Comparison of ENCODE assay signal across 22 cellular contexts in the genomic region with DNA sequence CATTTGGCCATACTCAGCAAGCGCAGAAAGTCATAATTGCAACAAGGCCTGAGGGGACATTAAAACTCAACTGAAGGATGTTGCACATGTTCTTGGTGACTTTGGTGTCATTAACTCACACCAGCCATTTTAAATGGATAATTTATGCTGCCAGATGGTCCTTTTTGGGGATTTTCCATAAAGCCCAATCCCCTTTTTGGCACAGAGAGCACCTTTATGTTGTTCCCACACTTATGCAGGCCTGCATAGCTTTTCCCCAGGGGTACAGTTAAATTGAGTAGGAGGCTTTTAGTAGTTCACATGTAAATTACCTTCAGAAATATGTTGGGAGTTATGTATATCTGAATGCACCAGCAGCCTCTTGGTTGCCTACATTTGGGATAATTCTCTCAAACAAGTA.
DNase-seq lines count a peak whose midpoint lies in the region; ATAC-seq, FAIRE-seq and TF ChIP-seq lines count a peak whose summit lies in the region.
"Had no signal": no experiment of that assay in that cellular context is flagged by ENCODE, and none has a peak within 500 bp of the region (broad histone marks: within the 10 kb centered on the region; RNA-seq: fewer than 3 reads in every experiment).

No MANE protein-coding gene starts in this region.

- no peaks in the 10 kb centered on the region for H3K27me3 ChIP-seq in psoas muscle (ENCODE audit: insufficient read depth in 3 of 3, low read length in 2 of 3)
- H3K27me3 ChIP-seq in pancreas = no peaks in the 10 kb centered on the region
- no peaks in the 10 kb centered on the region for H3K27me3 ChIP-seq in vagina
- H3K27me3 ChIP-seq: Peyer's patch had no signal

- DNase-seq in DMS 273 treated with DMSO at 0.1 percent for 48 hours (lab: John Stamatoyannopoulos, UW) (peak; percentile 38), NCI-H1694 treated with DMSO at 0.1 percent for 48 hours (lab: John Stamatoyannopoulos, UW) (peak; percentile 54), psoas muscle (no peak), pancreas (no peak), vagina (ENCODE audit: extremely low spot score in 2 of 2) (no peak)
- DNase-seq: AML-193; DND-41; HFFc6; Karpas-422; MM.1S; NCI-H1092 treated with DMSO at 0.1 percent for 48 hours; NCI-H146; NCI-H2081 treated with DMSO at 0.1 percent for 48 hours; NCI-H226; NCI-H526; NK-92 treated with Interleukin-12 subunit alpha and Interleukin-12 subunit beta, amount 100 ng/mL, for 24 hours; Peyer's patch had no signal

- H3K9me3 Mint-ChIP-seq in brain = no peaks in the 10 kb centered on the region
- H3K9me3 Mint-ChIP-seq: HFFc6, IgD-negative memory B cell had no signal

- H3K4me1 ChIP-seq in psoas muscle (no peaks in the 10 kb centered on the region), pancreas (no peaks in the 10 kb centered on the region), vagina (no peaks in the 10 kb centered on the region)

- H3K4me3 Mint-ChIP-seq in brain = no peak overlapping the region
- H3K4me3 Mint-ChIP-seq: HFFc6, IgD-negative memory B cell had no signal

- H3K36me3 ChIP-seq in psoas muscle (ENCODE audit: insufficient read depth in 1 of 2, low read depth in 1 of 2) (peaks cover 7 to 27% of the 10 kb centered on the region in 2 donors), pancreas (peaks cover 0 to 19% (median 0%) of the 10 kb centered on the region in 3 donors), vagina (peaks cover 0 to 10% of the 10 kb centered on the region in 2 donors)

- H3K27ac ChIP-seq in psoas muscle (peak overlapping the region; percentile 12), pancreas (no peak overlapping the region), vagina (no peak overlapping the region)
- H3K27ac ChIP-seq: C4-2B, Peyer's patch had no signal

- WGBS in psoas muscle, 3 donors = 97 to 100% (median 99%) methylated on average over 1 of the region's 1 CpG
- 88 to 100% methylated on average over 1 of the region's 1 CpG for WGBS in pancreas, 2 donors

- no peak for ATAC-seq in psoas muscle
- ATAC-seq in pancreas = no peak
- no peak for ATAC-seq in HG02884 (IDR thresholded peaks at IDR 0.05; ENCODE audit: unreplicated experiment)

- peaks cover 29% of the 10 kb centered on the region for H3K36me3 Mint-ChIP-seq in brain

- no peak for FAIRE-seq in pancreas (lab: Jason Lieb, UNC)
- FAIRE-seq: H54 had no signal

- H3K4me1 Mint-ChIP-seq in brain = peaks cover 12% of the 10 kb centered on the region
- H3K4me1 Mint-ChIP-seq: IgD-negative memory B cell had no signal

- TF ChIP-seq CTCF in brain (conservative IDR thresholded peaks at IDR 0.05) (no peak), psoas muscle (IDR thresholded peaks at IDR 0.05) (no peak), pancreas (IDR thresholded peaks at IDR 0.05) (no peak), vagina (IDR thresholded peaks at IDR 0.05) (no peak)

- intact Hi-C loops in psoas muscle (cut with DNase I) (no loop called here), pancreas (cut with DNase I) (no loop called here), vagina (cut with DNase I) (no loop called here)

- no peaks in the 10 kb centered on the region for H3K27me3 Mint-ChIP-seq in brain
- H3K27me3 Mint-ChIP-seq: IgD-negative memory B cell had no signal

- peak overlapping the region; percentile 0 to 92 (median 52) for H3K27ac Mint-ChIP-seq in brain
- H3K27ac Mint-ChIP-seq: HFFc6, IgD-negative memory B cell had no signal

- H3K4me3 ChIP-seq in psoas muscle = no peak overlapping the region
- H3K4me3 ChIP-seq in pancreas = no peak overlapping the region
- no peak overlapping the region for H3K4me3 ChIP-seq in vagina
- H3K4me3 ChIP-seq: Peyer's patch had no signal

- no peak for TF ChIP-seq POLR2A in vagina (IDR thresholded peaks at IDR 0.05)

- H3K9me3 ChIP-seq in psoas muscle (no peaks in the 10 kb centered on the region), pancreas (no peaks in the 10 kb centered on the region), vagina (no peaks in the 10 kb centered on the region)
- H3K9me3 ChIP-seq: Peyer's patch had no signal

Comparison
In these comparisons a context has a peak if more than half of its experiments do, and no peak if none do; other contexts are left out.
1. DNase-seq: peak in DMS 273 treated with DMSO at 0.1 percent for 48 hours (single experiment) and NCI-H1694 treated with DMSO at 0.1 percent for 48 hours (single experiment); none in psoas muscle (0 of 2), pancreas (0 of 6) and vagina (0 of 2).